In genomic region chr2:218709906-218710305, GRCh38 we compare ENCODE assay signal across 1 cellular context.
TF ChIP-seq lines count a peak whose summit lies in the region.

No MANE protein-coding gene starts in this region.

TF ChIP-seq in IMR-90, 13 proteins besides CTCF, POLR2A, EP300 and RAD21:
- TF ChIP-seq SMC3 (IDR thresholded peaks at IDR 0.05; ENCODE audit: low read depth, low read length) (no peak), MAFK (IDR thresholded peaks at IDR 0.05; ENCODE audit: low read depth, low read length) (no peak), RCOR1 (IDR thresholded peaks at IDR 0.05; ENCODE audit: insufficient replicate concordance, low read length) (no peak), MAZ (IDR thresholded peaks at IDR 0.05; ENCODE audit: borderline replicate concordance, low read depth, low read length) (no peak), CEBPB (IDR thresholded peaks at IDR 0.05; ENCODE audit: low read depth, low read length) (no peak), FOS (IDR thresholded peaks at IDR 0.05; ENCODE audit: low read depth, low read length) (no peak), RFX5 (IDR thresholded peaks at IDR 0.05; ENCODE audit: low read depth, low read length) (no peak), CHD1 (IDR thresholded peaks at IDR 0.05; ENCODE audit: low read depth, low read length) (no peak), USF2 (IDR thresholded peaks at IDR 0.05; ENCODE audit: low read depth, low read length) (no peak), ELK1 (IDR thresholded peaks at IDR 0.05; ENCODE audit: borderline replicate concordance, low read depth, low read length) (no peak), NFE2L2 (IDR thresholded peaks at IDR 0.05; ENCODE audit: low read depth, low read length) (no peak), BHLHE40 (IDR thresholded peaks at IDR 0.05; ENCODE audit: low read depth, low read length) (no peak), MXI1 (IDR thresholded peaks at IDR 0.05; ENCODE audit: borderline replicate concordance, low read depth, low read length) (no peak)
